ENCODE assay signal across 16 cellular contexts in the genomic region with DNA sequence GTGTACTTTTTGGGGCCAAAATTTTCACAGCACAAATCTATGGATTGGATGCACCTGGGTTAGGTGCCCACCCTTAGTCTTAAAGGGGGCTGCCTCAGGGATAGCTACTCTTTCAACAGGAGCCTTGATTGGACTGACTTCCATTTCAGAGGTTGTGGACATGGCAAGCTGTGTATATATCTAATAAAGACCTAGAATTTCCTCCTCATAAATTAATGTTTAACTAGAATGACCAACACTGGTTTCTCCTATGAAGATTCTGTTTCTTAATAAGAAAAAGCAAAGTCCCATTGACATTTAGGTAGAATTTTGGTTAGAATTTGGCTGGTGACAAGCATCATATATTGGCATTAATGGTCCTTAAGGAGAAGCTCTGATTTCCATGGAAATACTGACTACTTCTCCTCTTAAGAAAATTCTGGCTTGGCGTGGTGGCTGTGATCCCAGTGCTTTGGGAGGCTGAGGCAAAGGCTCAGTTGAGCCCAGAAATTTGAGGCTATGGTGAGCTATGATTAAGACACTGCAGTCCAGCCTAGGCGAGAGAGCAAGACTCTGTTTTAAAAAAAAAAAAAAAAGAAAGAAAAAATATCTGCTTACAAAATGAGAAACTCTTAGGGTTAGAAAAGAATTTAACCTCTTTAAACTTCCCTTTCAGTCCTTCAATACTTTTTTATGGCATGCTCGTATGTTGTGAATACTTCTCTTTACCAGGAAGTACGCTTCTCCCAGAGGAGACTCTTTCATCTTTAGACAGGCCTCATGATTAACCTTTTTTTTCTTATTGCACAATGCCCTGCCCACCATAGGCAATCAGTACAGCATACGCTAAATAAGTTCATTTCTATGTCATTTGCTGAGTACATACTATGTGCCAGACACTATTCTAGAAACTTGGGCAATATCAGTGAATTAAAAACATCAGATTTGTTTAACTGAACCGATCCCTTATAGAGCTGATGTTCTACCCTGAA.
A peak's percentile ranks its signal among the peaks of the same experiment; 100 is the strongest.
DNase-seq lines count a peak whose midpoint lies in the region; ATAC-seq, FAIRE-seq and TF ChIP-seq lines count a peak whose summit lies in the region.
"Had no signal": no experiment of that assay in that cellular context is flagged by ENCODE, and none has a peak within 500 bp of the region (broad histone marks: within the 10 kb centered on the region; RNA-seq: fewer than 3 reads in every experiment).

No MANE protein-coding gene starts in this region.

- intact Hi-C loops in right cardiac atrium (cut with DNase I), result no loop called here
- intact Hi-C loops in heart right ventricle (cut with DNase I), result loop anchor here in 2 of 10 donors (10.0 kb wide), 1 partner anchor 81 kb away; no protein-coding TSS in a partner anchor
- intact Hi-C loops in vagina (cut with DNase I), result loop anchor here (2.0 kb wide), 1 partner anchor 55 kb away; no protein-coding TSS in a partner anchor
- intact Hi-C loops in Caco-2 (cut with micrococcal nuclease; ENCODE audit: unreplicated experiment), result no loop called here

- H3K27me3 Mint-ChIP-seq in astrocyte (ENCODE audit: low read depth, unreplicated experiment), result peaks cover 2% of the 10 kb centered on the region
- peaks cover 24% of the 10 kb centered on the region for H3K27me3 Mint-ChIP-seq in Caco-2 (ENCODE audit: insufficient read depth, unreplicated experiment)

- no peak for ATAC-seq in right cardiac atrium
- ATAC-seq in heart right ventricle, result no peak
- ATAC-seq in GM21515 (IDR thresholded peaks at IDR 0.05; ENCODE audit: unreplicated experiment), result no peak
- ATAC-seq: stimulated activated memory B cell treated with anti-CD40 and anti-IgM and Interleukin-4, amounts not matched to agents 10 μg/mL and 1 μg/mL and 100 μg/mL, for 72 hours had no signal

- H3K9me3 Mint-ChIP-seq in astrocyte (ENCODE audit: unreplicated experiment), result no peaks in the 10 kb centered on the region
- H3K9me3 Mint-ChIP-seq in Caco-2 (ENCODE audit: unreplicated experiment), result no peaks in the 10 kb centered on the region
- H3K9me3 Mint-ChIP-seq: memory B cell; stimulated activated memory B cell treated with anti-CD40 and anti-IgM and Interleukin-4, amounts not matched to agents 10 μg/mL and 1 μg/mL and 100 μg/mL, for 72 hours had no signal

- no peak overlapping the region for H3K18ac ChIP-seq in mesenchymal stem cell (ENCODE audit: low read depth in 1 of 2, low read length in 2 of 2)

- H3K4me1 Mint-ChIP-seq in astrocyte (ENCODE audit: low read depth, unreplicated experiment) (peaks cover 23% of the 10 kb centered on the region), Caco-2 (ENCODE audit: low read depth, unreplicated experiment) (no peaks in the 10 kb centered on the region)

- H3K79me1 ChIP-seq in mesenchymal stem cell (replicated peaks; ENCODE audit: low read length, poor library complexity, severe bottlenecking), result peaks cover 7% of the 10 kb centered on the region

- CTCF ChIA-PET in Caco-2 (lab: Charles Lee), result no interaction called here

- H2BK15ac ChIP-seq in mesenchymal stem cell (ENCODE audit: low read depth, poor library complexity, severe bottlenecking), result no peak overlapping the region

- H2BK12ac ChIP-seq in mesenchymal stem cell (ENCODE audit: low read length in 2 of 2), result no peak overlapping the region

- no peak overlapping the region for H3K14ac ChIP-seq in mesenchymal stem cell (ENCODE audit: low read length in 2 of 2)

- H3K27ac Mint-ChIP-seq in astrocyte (ENCODE audit: unreplicated experiment) (no peak overlapping the region), Caco-2 (ENCODE audit: unreplicated experiment) (no peak overlapping the region)
- H3K27ac Mint-ChIP-seq: memory B cell; stimulated activated memory B cell treated with anti-CD40 and anti-IgM and Interleukin-4, amounts not matched to agents 10 μg/mL and 1 μg/mL and 100 μg/mL, for 72 hours had no signal

- H3K9ac ChIP-seq in astrocyte (ENCODE audit: low read length), result no peak overlapping the region
- peak overlapping the region; percentile 4 for H3K9ac ChIP-seq in mesenchymal stem cell (ENCODE audit: low read length)
- no peak overlapping the region for H3K9ac ChIP-seq in smooth muscle cell (ENCODE audit: low read depth)

- no peaks in the 10 kb centered on the region for H3K36me3 ChIP-seq in heart right ventricle
- H3K36me3 ChIP-seq in astrocyte (ENCODE audit: insufficient read depth, low read length), result no peaks in the 10 kb centered on the region
- no peaks in the 10 kb centered on the region for H3K36me3 ChIP-seq in mesenchymal stem cell (ENCODE audit: control insufficient read depth in 1 of 2, insufficient read depth in 2 of 2, low read depth in 1 of 2, low read length in 2 of 2)
- H3K36me3 ChIP-seq in vagina, result no peaks in the 10 kb centered on the region
- no peaks in the 10 kb centered on the region for H3K36me3 ChIP-seq in Caco-2 (ENCODE audit: control insufficient read depth, insufficient read depth, low read length)
- H3K36me3 ChIP-seq in smooth muscle cell (ENCODE audit: low read depth), result no peaks in the 10 kb centered on the region

- H3F3A ChIP-seq in smooth muscle cell (ENCODE audit: low read depth), result no peaks in the 10 kb centered on the region

- BruUV-seq in Caco-2 (replicated peaks; lab: Mats Ljungman, UMichigan), result no TSS peak

- H2BK5ac ChIP-seq in mesenchymal stem cell (ENCODE audit: low read depth, low read length, poor library complexity, severe bottlenecking), result peak overlapping the region; percentile 66

- H3K27ac ChIP-seq in right cardiac atrium (ENCODE audit: low read length), result no peak overlapping the region
- no peak overlapping the region for H3K27ac ChIP-seq in heart right ventricle
- H3K27ac ChIP-seq in astrocyte (ENCODE audit: low read depth, low read length), result no peak overlapping the region
- peak overlapping the region; percentile 74 for H3K27ac ChIP-seq in mesenchymal stem cell (ENCODE audit: low read length, poor library complexity, severe bottlenecking)
- peak overlapping the region; percentile 42 for H3K27ac ChIP-seq in vagina
- no peak overlapping the region for H3K27ac ChIP-seq in smooth muscle cell (ENCODE audit: low read depth)

- H2AK5ac ChIP-seq in mesenchymal stem cell (ENCODE audit: low read length, severe bottlenecking), result no peak overlapping the region

- no peaks in the 10 kb centered on the region for H3K4me1 ChIP-seq in right cardiac atrium (ENCODE audit: control insufficient read depth, insufficient read depth, low read length)
- peaks cover 0 to 26% (median 14%) of the 10 kb centered on the region in 9 donors for H3K4me1 ChIP-seq in heart right ventricle
- H3K4me1 ChIP-seq in astrocyte (ENCODE audit: insufficient read depth, low read length), result peaks cover 14% of the 10 kb centered on the region
- H3K4me1 ChIP-seq in mesenchymal stem cell (ENCODE audit: control insufficient read depth, insufficient read depth, low read depth, low read length), result peaks cover 12% of the 10 kb centered on the region
- H3K4me1 ChIP-seq in vagina, result peaks cover 17% of the 10 kb centered on the region
- 0 out of 2 replicates have a peak, but pooled peaks cover 4% of the 10 kb centered on the region for H3K4me1 ChIP-seq in Caco-2
- H3K4me1 ChIP-seq in smooth muscle cell (ENCODE audit: low read depth), result peaks cover 6% of the 10 kb centered on the region

- H3K4me3 ChIP-seq in right cardiac atrium (ENCODE audit: low read length), result no peak overlapping the region
- no peak overlapping the region for H3K4me3 ChIP-seq in heart right ventricle
- H3K4me3 ChIP-seq in astrocyte (ENCODE audit: insufficient read depth, low read depth, low read length), result no peak overlapping the region
- H3K4me3 ChIP-seq in mesenchymal stem cell (ENCODE audit: insufficient read depth in 1 of 2, low read depth in 1 of 2, low read length in 2 of 2), result no peak overlapping the region
- no peak overlapping the region for H3K4me3 ChIP-seq in vagina
- H3K4me3 ChIP-seq in Caco-2 (ENCODE audit: low read depth, low read length), result no peak overlapping the region
- no peak overlapping the region for H3K4me3 ChIP-seq in smooth muscle cell

- FAIRE-seq in astrocyte (lab: Jason Lieb, UNC), result no peak

- H3K36me3 Mint-ChIP-seq in astrocyte (ENCODE audit: low read depth, unreplicated experiment) (peaks cover 3% of the 10 kb centered on the region), Caco-2 (ENCODE audit: insufficient read depth, unreplicated experiment) (no peaks in the 10 kb centered on the region)
- H3K36me3 Mint-ChIP-seq: memory B cell; stimulated activated memory B cell treated with anti-CD40 and anti-IgM and Interleukin-4, amounts not matched to agents 10 μg/mL and 1 μg/mL and 100 μg/mL, for 72 hours had no signal

- no peak overlapping the region for H3K4ac ChIP-seq in mesenchymal stem cell (ENCODE audit: low read depth in 1 of 2, low read length in 2 of 2)

- no peak overlapping the region for H3K23ac ChIP-seq in mesenchymal stem cell (ENCODE audit: low read length in 2 of 2)

- H3K4me2 ChIP-seq in astrocyte (ENCODE audit: low read length) (peak overlapping the region; percentile 62), mesenchymal stem cell (ENCODE audit: low read length, poor library complexity, severe bottlenecking) (no peak overlapping the region), smooth muscle cell (no peak overlapping the region)

- POLR2A ChIA-PET in Caco-2 (lab: Charles Lee), result no interaction called here

- H4K20me1 ChIP-seq in astrocyte (ENCODE audit: insufficient read depth, low read length), result peaks cover 7% of the 10 kb centered on the region
- no peaks in the 10 kb centered on the region for H4K20me1 ChIP-seq in smooth muscle cell (ENCODE audit: low read depth)

- no peak overlapping the region for H3K4me3 Mint-ChIP-seq in astrocyte (ENCODE audit: unreplicated experiment)
- H3K4me3 Mint-ChIP-seq in Caco-2 (ENCODE audit: unreplicated experiment), result no peak overlapping the region
- H3K4me3 Mint-ChIP-seq: memory B cell; stimulated activated memory B cell treated with anti-CD40 and anti-IgM and Interleukin-4, amounts not matched to agents 10 μg/mL and 1 μg/mL and 100 μg/mL, for 72 hours had no signal

- H3K9me3 ChIP-seq in right cardiac atrium (ENCODE audit: control insufficient read depth, low read length) (no peaks in the 10 kb centered on the region), heart right ventricle (no peaks in the 10 kb centered on the region), astrocyte (ENCODE audit: insufficient read depth, low read depth, low read length) (no peaks in the 10 kb centered on the region), mesenchymal stem cell (ENCODE audit: control insufficient read depth, low read length) (no peaks in the 10 kb centered on the region), vagina (no peaks in the 10 kb centered on the region), Caco-2 (no peaks in the 10 kb centered on the region), smooth muscle cell (replicated peaks; ENCODE audit: low read depth) (no peaks in the 10 kb centered on the region)

- no peak overlapping the region for H2BK120ac ChIP-seq in mesenchymal stem cell (ENCODE audit: low read depth, low read length)

- H4K91ac ChIP-seq in mesenchymal stem cell (ENCODE audit: low read length), result no peak overlapping the region

- H3K27me3 ChIP-seq in right cardiac atrium (ENCODE audit: control insufficient read depth, insufficient read depth) (no peaks in the 10 kb centered on the region), heart right ventricle (peaks cover 0 to 21% (median 12%) of the 10 kb centered on the region in 7 donors), astrocyte (ENCODE audit: insufficient read depth, low read length) (no peaks in the 10 kb centered on the region), mesenchymal stem cell (ENCODE audit: control insufficient read depth in 1 of 2, insufficient read depth in 1 of 2, low read length in 2 of 2) (peaks cover 0 to 6% of the 10 kb centered on the region in 2 experiments), vagina (no peaks in the 10 kb centered on the region), Caco-2 (replicated peaks; ENCODE audit: control insufficient read depth, insufficient read depth, low read length) (peaks cover 7% of the 10 kb centered on the region), smooth muscle cell (ENCODE audit: low read depth) (no peaks in the 10 kb centered on the region)

- H3K79me2 ChIP-seq in astrocyte (ENCODE audit: insufficient read depth, low read length) (peaks cover 16% of the 10 kb centered on the region), smooth muscle cell (ENCODE audit: low read depth) (peaks cover 8% of the 10 kb centered on the region)

- no peak for TF ChIP-seq POLR2A in vagina (IDR thresholded peaks at IDR 0.05)

- WGBS in right cardiac atrium, result 66% methylated on average over 6 of the region's 6 CpGs
- 76 to 84% methylated on average over 6 of the region's 6 CpGs for WGBS in heart right ventricle, 2 donors
- WGBS in mesenchymal stem cell, result 73% methylated on average over 5 of the region's 6 CpGs
- 82% methylated on average over 6 of the region's 6 CpGs for WGBS in smooth muscle cell (ENCODE audit: low lambda C conversion rate)

- TF ChIP-seq CTCF in heart right ventricle (IDR thresholded peaks at IDR 0.05) (no peak), astrocyte (IDR thresholded peaks at IDR 0.05; ENCODE audit: insufficient read depth, low read depth, low read length) (no peak), vagina (IDR thresholded peaks at IDR 0.05) (no peak), Caco-2 (IDR thresholded peaks at IDR 0.05; ENCODE audit: insufficient read depth in 1 of 2, low read depth in 1 of 2, low read length in 1 of 2, severe bottlenecking in 1 of 2, unreplicated experiment in 1 of 2) (no peak), smooth muscle cell (IDR thresholded peaks at IDR 0.05; ENCODE audit: borderline replicate concordance, insufficient read depth, poor library complexity, severe bottlenecking) (no peak)

- DNase-seq in right cardiac atrium (peak in 2 of 3 donors; percentile 51 to 63), heart right ventricle (no peak), astrocyte (ENCODE audit: low read depth) (peak; percentile 52), mesenchymal stem cell (no peak), vagina (ENCODE audit: extremely low spot score in 2 of 2) (no peak), Caco-2 (no peak), smooth muscle cell (lab: John Stamatoyannopoulos, UW; ENCODE audit: unreplicated experiment) (no peak)
- DNase-seq: activated CD4-positive, alpha-beta T cell treated with anti-CD3 and anti-CD28 coated beads for 1 hour; activated CD8-positive, alpha-beta memory T cell treated with anti-CD3 and anti-CD28 coated beads, Interleukin-2, amount 50 U/mL, for 48 hours; activated naive CD4-positive, alpha-beta T cell; MM.1S; SHP77; T-helper 2 cell had no signal

- H2AFZ ChIP-seq in astrocyte (ENCODE audit: low read depth, low read length) (no peak overlapping the region), mesenchymal stem cell (ENCODE audit: low read depth, low read length) (no peak overlapping the region), smooth muscle cell (ENCODE audit: low read depth) (no peak overlapping the region)

- no peak overlapping the region for H4K8ac ChIP-seq in mesenchymal stem cell (ENCODE audit: low read length)

Comparison
In these comparisons a context has a peak if more than half of its experiments do, and no peak if none do; other contexts are left out.
1. DNase-seq: peak in right cardiac atrium (2 of 3) and astrocyte (single experiment); none in heart right ventricle (0 of 2), mesenchymal stem cell (single experiment), vagina (0 of 2), Caco-2 (0 of 2) and smooth muscle cell (single experiment).
2. H3K27ac ChIP-seq: peak in mesenchymal stem cell (single experiment) and vagina (single experiment); none in right cardiac atrium (single experiment), heart right ventricle (0 of 10), astrocyte (single experiment) and smooth muscle cell (single experiment).